In genomic region chr7:78345979-78346378, GRCh38 we compare ENCODE assay signal across 2 cellular contexts.
TF ChIP-seq lines count a peak whose summit lies in the region.

No MANE protein-coding gene starts in this region.

TF ChIP-seq in SK-N-SH, 30 proteins besides CTCF, POLR2A, EP300 and RAD21 (continued from another document):
- TF ChIP-seq, protein P1, sequence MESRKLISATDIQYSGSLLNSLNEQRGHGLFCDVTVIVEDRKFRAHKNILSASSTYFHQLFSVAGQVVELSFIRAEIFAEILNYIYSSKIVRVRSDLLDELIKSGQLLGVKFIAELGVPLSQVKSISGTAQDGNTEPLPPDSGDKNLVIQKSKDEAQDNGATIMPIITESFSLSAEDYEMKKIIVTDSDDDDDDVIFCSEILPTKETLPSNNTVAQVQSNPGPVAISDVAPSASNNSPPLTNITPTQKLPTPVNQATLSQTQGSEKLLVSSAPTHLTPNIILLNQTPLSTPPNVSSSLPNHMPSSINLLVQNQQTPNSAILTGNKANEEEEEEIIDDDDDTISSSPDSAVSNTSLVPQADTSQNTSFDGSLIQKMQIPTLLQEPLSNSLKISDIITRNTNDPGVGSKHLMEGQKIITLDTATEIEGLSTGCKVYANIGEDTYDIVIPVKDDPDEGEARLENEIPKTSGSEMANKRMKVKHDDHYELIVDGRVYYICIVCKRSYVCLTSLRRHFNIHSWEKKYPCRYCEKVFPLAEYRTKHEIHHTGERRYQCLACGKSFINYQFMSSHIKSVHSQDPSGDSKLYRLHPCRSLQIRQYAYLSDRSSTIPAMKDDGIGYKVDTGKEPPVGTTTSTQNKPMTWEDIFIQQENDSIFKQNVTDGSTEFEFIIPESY (IDR thresholded peaks at IDR 0.05; ENCODE audit: borderline replicate concordance, low read depth), result no peak
- TF ChIP-seq GATA2 (CRISPR knock-in tag; IDR thresholded peaks at IDR 0.05), result peak; percentile 13; the same call in 1 of the 2 replicates
TF ChIP-seq in SK-N-SH: peak in this region for 1.

TF ChIP-seq in SK-N-SH treated with all-trans-retinoic acid at 6 μM for 48 hours, 23 proteins besides CTCF, POLR2A, EP300 and RAD21 (continued from another document):
- TF ChIP-seq, protein P2, sequence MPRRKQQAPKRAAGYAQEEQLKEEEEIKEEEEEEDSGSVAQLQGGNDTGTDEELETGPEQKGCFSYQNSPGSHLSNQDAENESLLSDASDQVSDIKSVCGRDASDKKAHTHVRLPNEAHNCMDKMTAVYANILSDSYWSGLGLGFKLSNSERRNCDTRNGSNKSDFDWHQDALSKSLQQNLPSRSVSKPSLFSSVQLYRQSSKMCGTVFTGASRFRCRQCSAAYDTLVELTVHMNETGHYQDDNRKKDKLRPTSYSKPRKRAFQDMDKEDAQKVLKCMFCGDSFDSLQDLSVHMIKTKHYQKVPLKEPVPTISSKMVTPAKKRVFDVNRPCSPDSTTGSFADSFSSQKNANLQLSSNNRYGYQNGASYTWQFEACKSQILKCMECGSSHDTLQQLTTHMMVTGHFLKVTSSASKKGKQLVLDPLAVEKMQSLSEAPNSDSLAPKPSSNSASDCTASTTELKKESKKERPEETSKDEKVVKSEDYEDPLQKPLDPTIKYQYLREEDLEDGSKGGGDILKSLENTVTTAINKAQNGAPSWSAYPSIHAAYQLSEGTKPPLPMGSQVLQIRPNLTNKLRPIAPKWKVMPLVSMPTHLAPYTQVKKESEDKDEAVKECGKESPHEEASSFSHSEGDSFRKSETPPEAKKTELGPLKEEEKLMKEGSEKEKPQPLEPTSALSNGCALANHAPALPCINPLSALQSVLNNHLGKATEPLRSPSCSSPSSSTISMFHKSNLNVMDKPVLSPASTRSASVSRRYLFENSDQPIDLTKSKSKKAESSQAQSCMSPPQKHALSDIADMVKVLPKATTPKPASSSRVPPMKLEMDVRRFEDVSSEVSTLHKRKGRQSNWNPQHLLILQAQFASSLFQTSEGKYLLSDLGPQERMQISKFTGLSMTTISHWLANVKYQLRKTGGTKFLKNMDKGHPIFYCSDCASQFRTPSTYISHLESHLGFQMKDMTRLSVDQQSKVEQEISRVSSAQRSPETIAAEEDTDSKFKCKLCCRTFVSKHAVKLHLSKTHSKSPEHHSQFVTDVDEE (CRISPR knock-in tag; IDR thresholded peaks at IDR 0.05), result no peak
- TF ChIP-seq ISL1 (CRISPR knock-in tag; IDR thresholded peaks at IDR 0.05) (no peak), ZFP30 (CRISPR knock-in tag; IDR thresholded peaks at IDR 0.05) (no peak), ZC3H10 (CRISPR knock-in tag; IDR thresholded peaks at IDR 0.05) (no peak), ZFP3 (CRISPR knock-in tag; IDR thresholded peaks at IDR 0.05) (no peak), RARB (CRISPR knock-in tag; IDR thresholded peaks at IDR 0.05) (no peak), BACH2 (CRISPR knock-in tag; IDR thresholded peaks at IDR 0.05; ENCODE audit: borderline replicate concordance) (no peak), TCF4 (CRISPR knock-in tag; IDR thresholded peaks at IDR 0.05; ENCODE audit: borderline replicate concordance) (no peak), ZNF70 (CRISPR knock-in tag; IDR thresholded peaks at IDR 0.05) (no peak), CSDC2 (CRISPR knock-in tag; IDR thresholded peaks at IDR 0.05) (no peak), GLIS3 (CRISPR knock-in tag; IDR thresholded peaks at IDR 0.05) (no peak)
- TF ChIP-seq, protein P3, sequence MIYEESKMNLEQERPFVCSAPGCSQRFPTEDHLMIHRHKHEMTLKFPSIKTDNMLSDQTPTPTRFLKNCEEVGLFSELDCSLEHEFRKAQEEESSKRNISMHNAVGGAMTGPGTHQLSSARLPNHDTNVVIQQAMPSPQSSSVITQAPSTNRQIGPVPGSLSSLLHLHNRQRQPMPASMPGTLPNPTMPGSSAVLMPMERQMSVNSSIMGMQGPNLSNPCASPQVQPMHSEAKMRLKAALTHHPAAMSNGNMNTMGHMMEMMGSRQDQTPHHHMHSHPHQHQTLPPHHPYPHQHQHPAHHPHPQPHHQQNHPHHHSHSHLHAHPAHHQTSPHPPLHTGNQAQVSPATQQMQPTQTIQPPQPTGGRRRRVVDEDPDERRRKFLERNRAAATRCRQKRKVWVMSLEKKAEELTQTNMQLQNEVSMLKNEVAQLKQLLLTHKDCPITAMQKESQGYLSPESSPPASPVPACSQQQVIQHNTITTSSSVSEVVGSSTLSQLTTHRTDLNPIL (CRISPR knock-in tag; IDR thresholded peaks at IDR 0.05; ENCODE audit: low read depth), result no peak
